ENCODE assay signal across 8 cellular contexts in genomic region chr11:60951909-60952741, GRCh38. TPM values are rescaled to one million over a fixed set of nuclear protein-coding genes. Genes with fewer than 3 reads are reported as not detected.
A peak's percentile ranks its signal among the peaks of the same experiment; 100 is the strongest.
DNase-seq lines count a peak whose midpoint lies in the region; ATAC-seq and TF ChIP-seq lines count a peak whose summit lies in the region.

SLC15A3 (minus strand) TSS chr11:60952176; CDS start chr11:60951551, 625 bp downstream.

- peaks cover 0 to 5% (median 2%) of the 10 kb centered on the region in 4 donors for H3K4me1 ChIP-seq in Peyer's patch

- H3K4me3 ChIP-seq in Peyer's patch, result peak within 1 kb of the TSS; percentile 42 to 61 (median 58)
- H3K4me3 ChIP-seq in cardiac fibroblast (replicated peaks in 1 of 2; ENCODE audit: low read depth in 2 of 2, low read length in 2 of 2), result peak within 1 kb of the TSS; percentile 39 to 43

- H3K27ac ChIP-seq in Peyer's patch, result peak within 1 kb of the TSS; percentile 78 to 92 (median 84)

- peak within 1 kb of the TSS; percentile 88 for H3K4me3 Mint-ChIP-seq in stimulated activated memory B cell treated with anti-CD40 and anti-IgM and Interleukin-4, amounts not matched to agents 10 μg/mL and 1 μg/mL and 100 μg/mL, for 72 hours

- no peak for DNase-seq in activated CD4-positive, CD25-positive, alpha-beta regulatory T cell (lab: John Stamatoyannopoulos, UW)
- DNase-seq in Peyer's patch (peak in 2 of 3 donors; percentile 88 to 91), cardiac fibroblast (ENCODE audit: low read depth in 2 of 2) (peak; percentile 51 to 55), left kidney (ENCODE audit: low read depth, low spot score) (peak; percentile 72), NCI-H1694 (lab: John Stamatoyannopoulos, UW) (no peak)

- H3K27ac Mint-ChIP-seq in stimulated activated memory B cell treated with anti-CD40 and anti-IgM and Interleukin-4, amounts not matched to agents 10 μg/mL and 1 μg/mL and 100 μg/mL, for 72 hours, result peak within 1 kb of the TSS; percentile 96

- peak; percentile 52 to 67 for ATAC-seq in activated CD4-positive, CD25-positive, alpha-beta regulatory T cell treated with anti-CD3 and anti-CD28 coated beads, Interleukin-2, amount 50 U/mL, for 24 hours
- peak; percentile 63 for ATAC-seq in HG02884 (IDR thresholded peaks at IDR 0.05; ENCODE audit: unreplicated experiment)
- ATAC-seq in stimulated activated memory B cell treated with anti-CD40 and anti-IgM and Interleukin-4, amounts not matched to agents 10 μg/mL and 1 μg/mL and 100 μg/mL, for 72 hours, result peak; percentile 93

- H3K27me3 ChIP-seq in Peyer's patch, result no peaks in the 10 kb centered on the region

- H3K9me3 Mint-ChIP-seq in stimulated activated memory B cell treated with anti-CD40 and anti-IgM and Interleukin-4, amounts not matched to agents 10 μg/mL and 1 μg/mL and 100 μg/mL, for 72 hours, result no peaks in the 10 kb centered on the region

- no peaks in the 10 kb centered on the region for H3K36me3 ChIP-seq in Peyer's patch

- H3K27me3 Mint-ChIP-seq in stimulated activated memory B cell treated with anti-CD40 and anti-IgM and Interleukin-4, amounts not matched to agents 10 μg/mL and 1 μg/mL and 100 μg/mL, for 72 hours, result no peaks in the 10 kb centered on the region

- no peak for TF ChIP-seq POLR2A in Peyer's patch (IDR thresholded peaks at IDR 0.05)

- TF ChIP-seq CTCF in Peyer's patch (IDR thresholded peaks at IDR 0.05) (no peak), cardiac fibroblast (IDR thresholded peaks at IDR 0.05; ENCODE audit: low read depth, low read length) (no peak)

- H3K36me3 Mint-ChIP-seq in stimulated activated memory B cell treated with anti-CD40 and anti-IgM and Interleukin-4, amounts not matched to agents 10 μg/mL and 1 μg/mL and 100 μg/mL, for 72 hours, result peaks cover 11% of the 10 kb centered on the region

- H3K9me3 ChIP-seq in Peyer's patch, result no peaks in the 10 kb centered on the region

- H3K4me1 Mint-ChIP-seq in stimulated activated memory B cell treated with anti-CD40 and anti-IgM and Interleukin-4, amounts not matched to agents 10 μg/mL and 1 μg/mL and 100 μg/mL, for 72 hours, result peaks cover 54% of the 10 kb centered on the region

RNA-seq across cellular contexts. Expression of gene SLC15A3, which starts in this region (rescaled TPM):
- total RNA-seq in Peyer's patch, result 10 to 100 TPM in 1 of 4 donors, 1 to 10 TPM in 3; 3.7 to 61.9 (median 8.8) TPM

Comparison
In these comparisons a context has a peak if more than half of its experiments do, and no peak if none do; other contexts are left out.
1. DNase-seq: peak in Peyer's patch (2 of 3), cardiac fibroblast (2 of 2) and left kidney (single experiment); none in activated CD4-positive, CD25-positive, alpha-beta regulatory T cell (0 of 4) and NCI-H1694 (single experiment).
2. Peak in every context shown above with its lines, with median percentiles within 50 percentile points of each other: ATAC-seq.